Comparison of ENCODE assay signal across 1 cellular context in the genomic region with DNA sequence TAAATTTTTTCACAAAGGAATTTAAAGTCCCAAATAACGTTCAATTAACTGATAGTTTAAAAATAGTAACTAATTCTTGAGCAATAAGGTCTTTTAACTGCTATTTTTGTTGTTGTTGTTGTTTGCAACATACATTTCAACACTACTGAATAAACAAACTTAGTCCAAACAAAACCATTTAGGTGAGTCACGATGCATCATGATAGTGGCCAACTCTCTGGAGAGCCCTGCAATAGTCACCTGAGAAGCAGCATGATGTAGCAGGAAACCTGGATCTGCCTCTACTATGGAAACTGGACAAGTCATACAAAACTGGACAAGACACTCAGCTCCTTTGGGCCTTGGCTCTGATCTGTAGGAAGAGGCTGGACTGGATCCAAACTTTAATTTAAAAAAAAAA.
TF ChIP-seq lines count a peak whose summit lies in the region.

No MANE protein-coding gene starts in this region.

TF ChIP-seq in K562, 482 proteins besides CTCF, POLR2A, EP300 and RAD21 (continued from another document):
- TF ChIP-seq CREM (IDR thresholded peaks at IDR 0.05; ENCODE audit: low read depth), result no peak
- TF ChIP-seq PHF8 (IDR thresholded peaks at IDR 0.05; ENCODE audit: borderline replicate concordance, low read length), result no peak
- TF ChIP-seq FOSL1 (tag; conservative IDR thresholded peaks at IDR 0.05), result peak; percentile 70; the same call in 1 of the 2 replicates
- TF ChIP-seq ZNF384 (IDR thresholded peaks at IDR 0.05; ENCODE audit: low read depth, low read length), result peak; percentile 41; the same call in 1 of the 2 replicates
- TF ChIP-seq JUN (IDR thresholded peaks at IDR 0.05; ENCODE audit: borderline replicate concordance, low read depth, low read length), result peak; percentile 60; the same call in 1 of the 2 replicates
- no peak for TF ChIP-seq JUN (CRISPR knock-in tag; IDR thresholded peaks at IDR 0.05; ENCODE audit: borderline replicate concordance)
- TF ChIP-seq, protein P1, sequence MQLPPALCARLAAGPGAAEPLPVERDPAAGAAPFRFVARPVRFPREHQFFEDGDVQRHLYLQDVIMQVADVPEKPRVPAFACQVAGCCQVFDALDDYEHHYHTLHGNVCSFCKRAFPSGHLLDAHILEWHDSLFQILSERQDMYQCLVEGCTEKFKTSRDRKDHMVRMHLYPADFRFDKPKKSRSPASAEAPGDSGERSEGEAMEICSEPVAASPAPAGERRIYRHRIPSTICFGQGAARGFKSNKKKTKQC (CRISPR knock-in tag; IDR thresholded peaks at IDR 0.05), result no peak
- peak; percentile 44; the same call in 1 of the 2 replicates for TF ChIP-seq C11orf30 (IDR thresholded peaks at IDR 0.05; ENCODE audit: low read depth)
- no peak for TF ChIP-seq ZNF583 (CRISPR knock-in tag; IDR thresholded peaks at IDR 0.05)
- TF ChIP-seq JUND (IDR thresholded peaks at IDR 0.05; ENCODE audit: borderline replicate concordance, low read depth, low read length), result peak; percentile 67; the same call in 1 of the 2 replicates
- TF ChIP-seq JUND (tag; IDR thresholded peaks at IDR 0.05; ENCODE audit: borderline replicate concordance, low read depth, low read length), result no peak
- TF ChIP-seq, protein P2, sequence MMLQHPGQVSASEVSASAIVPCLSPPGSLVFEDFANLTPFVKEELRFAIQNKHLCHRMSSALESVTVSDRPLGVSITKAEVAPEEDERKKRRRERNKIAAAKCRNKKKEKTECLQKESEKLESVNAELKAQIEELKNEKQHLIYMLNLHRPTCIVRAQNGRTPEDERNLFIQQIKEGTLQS (IDR thresholded peaks at IDR 0.05), result peak; percentile 70
- TF ChIP-seq, protein P2 (CRISPR knock-in tag; conservative IDR thresholded peaks at IDR 0.05), result no peak
- no peak for TF ChIP-seq NR3C1 (CRISPR knock-in tag; IDR thresholded peaks at IDR 0.05)
- 0 out of 2 replicates have a peak, but pooled peaks have one; percentile 44 for TF ChIP-seq DPF2 (IDR thresholded peaks at IDR 0.05)
- TF ChIP-seq DDX20 (tag; IDR thresholded peaks at IDR 0.05; ENCODE audit: low read depth), result no peak
- peak; percentile 3 for TF ChIP-seq FOS (IDR thresholded peaks at IDR 0.05; ENCODE audit: extremely low read depth, insufficient read length)
- TF ChIP-seq GTF2E2 (tag; IDR thresholded peaks at IDR 0.05), result no peak
- TF ChIP-seq CEBPB (tag; IDR thresholded peaks at IDR 0.05), result peak; percentile 56
- TF ChIP-seq MAFK (IDR thresholded peaks at IDR 0.05; ENCODE audit: low read length), result 0 out of 2 replicates have a peak, but pooled peaks have one; percentile 9
- 0 out of 2 replicates have a peak, but pooled peaks have one; percentile 12 for TF ChIP-seq MAFG (tag; conservative IDR thresholded peaks at IDR 0.05)
TF ChIP-seq in K562: peak in this region for 15.
